ENCODE assay signal across 8 cellular contexts in genomic region chr7:35985126-35985754, GRCh38.
A peak's percentile ranks its signal among the peaks of the same experiment; 100 is the strongest.
DNase-seq lines count a peak whose midpoint lies in the region; ATAC-seq, FAIRE-seq and TF ChIP-seq lines count a peak whose summit lies in the region.

No MANE protein-coding gene starts in this region.

- no peaks in the 10 kb centered on the region for H3F3A ChIP-seq in SK-N-SH (replicated peaks; ENCODE audit: insufficient read depth)

- no peak overlapping the region for H3K4me3 Mint-ChIP-seq in activated naive CD4-positive, alpha-beta T cell treated with anti-CD3 and anti-CD28 coated beads for 36 hours

- no peak overlapping the region for H2AFZ ChIP-seq in SK-N-SH (ENCODE audit: low read depth)

- no peaks in the 10 kb centered on the region for H3K4me1 Mint-ChIP-seq in activated naive CD4-positive, alpha-beta T cell treated with anti-CD3 and anti-CD28 coated beads for 36 hours (ENCODE audit: low read depth)

- H3K36me3 ChIP-seq in MG63 (no peaks in the 10 kb centered on the region), SK-N-SH (replicated peaks in 1 of 2; ENCODE audit: control insufficient read depth in 1 of 2, insufficient read depth in 2 of 2, low read length in 1 of 2) (no peaks in the 10 kb centered on the region), uterus (no peaks in the 10 kb centered on the region)

- peak; percentile 98 for ATAC-seq in Right ventricle myocardium superior (ENCODE audit: poor library complexity)

- H3K4me3 ChIP-seq in MG63 (no peak overlapping the region), SK-N-SH (ENCODE audit: low read depth in 2 of 2, low read length in 1 of 2) (no peak overlapping the region; a peak in 1 of 4 replicates), uterus (no peak overlapping the region)

- no peak for TF ChIP-seq POLR2A in H54 (IDR thresholded peaks at IDR 0.05; ENCODE audit: low read depth, low read length)
- TF ChIP-seq POLR2A in uterus (IDR thresholded peaks at IDR 0.05) = no peak

- no peak overlapping the region for H3K9ac ChIP-seq in SK-N-SH

- H3K27me3 ChIP-seq in MG63 (no peaks in the 10 kb centered on the region), SK-N-SH (ENCODE audit: insufficient read depth) (no peaks in the 10 kb centered on the region), uterus (no peaks in the 10 kb centered on the region)

- CTCF ChIA-PET in SK-N-SH (lab: Yijun Ruan, JAX) = interaction anchor here (0.6 to 4.5 kb wide), 89 partner anchors 9 to 1223 kb away, joined by 3 to 369 read pairs (median 4); partner anchors contain the start of gene HERPUD2
- CTCF ChIA-PET in activated naive CD4-positive, alpha-beta T cell treated with anti-CD3 and anti-CD28 coated beads for 36 hours (lab: Charles Lee) = interaction anchor here (0.7 to 4.5 kb wide), 9 partner anchors 9 to 333 kb away, joined by 3 to 72 read pairs (median 4); no protein-coding TSS in a partner anchor

- WGBS in SK-N-SH (ENCODE audit: low lambda C conversion rate) = 20% methylated on average over 7 of the region's 7 CpGs

- H3K36me3 Mint-ChIP-seq in activated naive CD4-positive, alpha-beta T cell treated with anti-CD3 and anti-CD28 coated beads for 36 hours (ENCODE audit: low read depth) = no peaks in the 10 kb centered on the region

- DNase-seq in ELF-1 (ENCODE audit: low read depth, low spot score) (peak; percentile 71), H54 (ENCODE audit: insufficient read length, low spot score) (peak; percentile 93), MG63 (peak; percentile 62), SK-N-SH (peak; percentile 96), Right ventricle myocardium superior (peak; percentile 86), posterior vena cava (ENCODE audit: low spot score) (peak; percentile 94), uterus (peak; percentile 75 to 76)
- DNase-seq in activated naive CD4-positive, alpha-beta T cell treated with anti-CD3 and anti-CD28 coated beads for 36 hours = peak; percentile 85

- POLR2A ChIA-PET in SK-N-SH (lab: Yijun Ruan, JAX) = interaction anchor here (1.5 kb wide), 1 partner anchor 306 kb away, joined by 7 read pairs; no protein-coding TSS in a partner anchor

- H3K79me2 ChIP-seq in SK-N-SH (ENCODE audit: insufficient read depth) = no peaks in the 10 kb centered on the region

- H3K9me2 ChIP-seq in SK-N-SH = no peaks in the 10 kb centered on the region

- no peak overlapping the region for H3K27ac Mint-ChIP-seq in activated naive CD4-positive, alpha-beta T cell treated with anti-CD3 and anti-CD28 coated beads for 36 hours

- no peak for TF ChIP-seq EP300 in SK-N-SH (IDR thresholded peaks at IDR 0.05; ENCODE audit: borderline replicate concordance in 1 of 2, low read depth in 1 of 2, low read length in 1 of 2)

- no peak overlapping the region for H3K4me2 ChIP-seq in SK-N-SH

- peak; percentile 100 for TF ChIP-seq RAD21 in SK-N-SH (IDR thresholded peaks at IDR 0.05; ENCODE audit: low read length)

- TF ChIP-seq CTCF in SK-N-SH (IDR thresholded peaks at IDR 0.05) (peak; percentile 100), uterus (IDR thresholded peaks at IDR 0.05) (peak; percentile 86 to 97 (median 90))

- peak; percentile 52 for FAIRE-seq in H54 (lab: Jason Lieb, UNC)

- H4K20me1 ChIP-seq in SK-N-SH (ENCODE audit: insufficient read depth) = no peaks in the 10 kb centered on the region

- H3K4me1 ChIP-seq in SK-N-SH (ENCODE audit: control insufficient read depth in 1 of 2, insufficient read depth in 2 of 2, low read depth in 1 of 2, low read length in 1 of 2) = no peaks in the 10 kb centered on the region; a peak in 1 of 4 replicates
- H3K4me1 ChIP-seq in uterus = no peaks in the 10 kb centered on the region

- intact Hi-C loops in activated naive CD4-positive, alpha-beta T cell treated with anti-CD3 and anti-CD28 coated beads for 36 hours (cut with micrococcal nuclease) = loop anchor here (1.0 kb wide), 2 partner anchors 306 to 334 kb away; no protein-coding TSS in a partner anchor
- intact Hi-C loops in Right ventricle myocardium superior (cut with DNase I) = no loop called here
- intact Hi-C loops in posterior vena cava (cut with DNase I) = loop anchor here in 1 of 2 donors (2.0 to 10.0 kb wide), 3 partner anchors 130 to 334 kb away; no protein-coding TSS in a partner anchor
- intact Hi-C loops in uterus (cut with DNase I; ENCODE audit: low total_unique reads) = loop anchor here (2.0 kb wide), 1 partner anchor 306 kb away; no protein-coding TSS in a partner anchor

- H3K9me3 Mint-ChIP-seq in activated naive CD4-positive, alpha-beta T cell treated with anti-CD3 and anti-CD28 coated beads for 36 hours = no peaks in the 10 kb centered on the region

- H3K27ac ChIP-seq in SK-N-SH (ENCODE audit: low read depth in 2 of 2, low read length in 1 of 2) = no peak overlapping the region
- H3K27ac ChIP-seq in uterus = no peak overlapping the region

- H3K9me3 ChIP-seq in MG63 (no peaks in the 10 kb centered on the region), SK-N-SH (no peaks in the 10 kb centered on the region), uterus (no peaks in the 10 kb centered on the region)

- H3K27me3 Mint-ChIP-seq in activated naive CD4-positive, alpha-beta T cell treated with anti-CD3 and anti-CD28 coated beads for 36 hours (ENCODE audit: low read depth) = no peaks in the 10 kb centered on the region

TF ChIP-seq in SK-N-SH, 30 proteins besides CTCF, POLR2A, EP300 and RAD21 (continues in another document):
- TF ChIP-seq NFIC (IDR thresholded peaks at IDR 0.05; ENCODE audit: borderline replicate concordance) (no peak; the same call in 1 of the 2 replicates), MEF2A (IDR thresholded peaks at IDR 0.05; ENCODE audit: borderline replicate concordance, low read depth) (no peak), REST (IDR thresholded peaks at IDR 0.05; ENCODE audit: low read depth, low read length) (no peak), SMC3 (IDR thresholded peaks at IDR 0.05; ENCODE audit: low read depth, low read length) (peak; percentile 100), TEAD4 (IDR thresholded peaks at IDR 0.05; ENCODE audit: borderline replicate concordance, insufficient read depth) (no peak), TCF12 (IDR thresholded peaks at IDR 0.05) (no peak; the same call in 1 of the 2 replicates), ELF1 (IDR thresholded peaks at IDR 0.05) (no peak), CHD2 (IDR thresholded peaks at IDR 0.05; ENCODE audit: low read length, partially characterized antibody) (peak; percentile 52), FOXJ3 (CRISPR knock-in tag; IDR thresholded peaks at IDR 0.05) (no peak), SIN3A (IDR thresholded peaks at IDR 0.05; ENCODE audit: borderline replicate concordance, low read depth, low read length) (no peak; the same call in 1 of the 2 replicates), RFX5 (IDR thresholded peaks at IDR 0.05; ENCODE audit: low read length) (no peak), RCOR1 (IDR thresholded peaks at IDR 0.05; ENCODE audit: low read length) (peak; percentile 69), USF1 (IDR thresholded peaks at IDR 0.05; ENCODE audit: borderline replicate concordance, low read depth) (no peak), GATA2 (CRISPR knock-in tag; IDR thresholded peaks at IDR 0.05) (0 out of 2 replicates have a peak, but pooled peaks have one; percentile 21), FOXM1 (IDR thresholded peaks at IDR 0.05; ENCODE audit: low read depth) (peak; percentile 35; the same call in 1 of the 2 replicates), GABPA (IDR thresholded peaks at IDR 0.05; ENCODE audit: low read depth) (no peak), PBX3 (IDR thresholded peaks at IDR 0.05) (no peak)
